In genomic region chr1:75724472-75725022, GRCh38 we compare ENCODE assay signal across 1 cellular context.
TF ChIP-seq lines count a peak whose summit lies in the region.

TSS of gene ACADM (plus strand) at chr1:75724709. CDS start at chr1:75724788, 79 bp downstream.

TF ChIP-seq in HEK293, 187 proteins besides CTCF, POLR2A, EP300 and RAD21 (continued from another document):
- TF ChIP-seq PBX3 (CRISPR knock-in tag; IDR thresholded peaks at IDR 0.05): no peak; the same call in 1 of the 2 replicates
- TF ChIP-seq ZNF155 (tag by site-specific recombination; IDR thresholded peaks at IDR 0.05): no peak
- no peak for TF ChIP-seq ZBTB7A (tag by site-specific recombination; IDR thresholded peaks at IDR 0.05; ENCODE audit: low read depth)
- peak; percentile 87 for TF ChIP-seq ZBTB20 (tag by site-specific recombination; IDR thresholded peaks at IDR 0.05)
- TF ChIP-seq ZNF692 (tag by site-specific recombination; IDR thresholded peaks at IDR 0.05): peak; percentile 78
- no peak for TF ChIP-seq ZNF654 (tag by site-specific recombination; IDR thresholded peaks at IDR 0.05; ENCODE audit: low read depth)
- TF ChIP-seq ZBTB6 (tag by site-specific recombination; IDR thresholded peaks at IDR 0.05): no peak
- TF ChIP-seq ZNF148 (tag by site-specific recombination; IDR thresholded peaks at IDR 0.05; ENCODE audit: borderline replicate concordance): no peak
- TF ChIP-seq EGR2 (tag by site-specific recombination; IDR thresholded peaks at IDR 0.05; ENCODE audit: low read depth): peak; percentile 94
- TF ChIP-seq ZSCAN23 (tag by site-specific recombination; IDR thresholded peaks at IDR 0.05): no peak
- no peak for TF ChIP-seq ZNF548 (tag by site-specific recombination; IDR thresholded peaks at IDR 0.05)
- no peak for TF ChIP-seq ZNF433 (tag by site-specific recombination; IDR thresholded peaks at IDR 0.05; ENCODE audit: low read depth)
- TF ChIP-seq ZNF19 (tag by site-specific recombination; IDR thresholded peaks at IDR 0.05; ENCODE audit: low read depth): no peak
- no peak for TF ChIP-seq ZNF549 (tag by site-specific recombination; IDR thresholded peaks at IDR 0.05)
- TF ChIP-seq ZNF266 (tag by site-specific recombination; IDR thresholded peaks at IDR 0.05; ENCODE audit: low read depth): no peak
- TF ChIP-seq ZNF785 (tag by site-specific recombination; IDR thresholded peaks at IDR 0.05): no peak
- TF ChIP-seq ZNF488 (tag by site-specific recombination; IDR thresholded peaks at IDR 0.05): no peak
- no peak for TF ChIP-seq SCRT2 (tag by site-specific recombination; IDR thresholded peaks at IDR 0.05)
- no peak for TF ChIP-seq AEBP2 (tag by site-specific recombination; IDR thresholded peaks at IDR 0.05; ENCODE audit: borderline replicate concordance)
- peak; percentile 45; the same call in 1 of the 2 replicates for TF ChIP-seq ZNF366 (tag by site-specific recombination; conservative IDR thresholded peaks at IDR 0.05)
- peak; percentile 56; the same call in 1 of the 2 replicates for TF ChIP-seq INSM2 (tag by site-specific recombination; IDR thresholded peaks at IDR 0.05)
- no peak for TF ChIP-seq ZNF221 (tag by site-specific recombination; IDR thresholded peaks at IDR 0.05; ENCODE audit: borderline replicate concordance)
- peak; percentile 95 for TF ChIP-seq ZBTB10 (tag by site-specific recombination; IDR thresholded peaks at IDR 0.05)
- peak; percentile 96 for TF ChIP-seq KLF16 (tag by site-specific recombination; IDR thresholded peaks at IDR 0.05)
- peak; percentile 98 for TF ChIP-seq BCL11B (tag by site-specific recombination; IDR thresholded peaks at IDR 0.05; ENCODE audit: low read depth)
- TF ChIP-seq ZSCAN5A (tag by site-specific recombination; IDR thresholded peaks at IDR 0.05): no peak
- no peak for TF ChIP-seq ZNF561 (tag by site-specific recombination; IDR thresholded peaks at IDR 0.05; ENCODE audit: borderline replicate concordance)
- no peak for TF ChIP-seq HOXA7 (CRISPR knock-in tag; IDR thresholded peaks at IDR 0.05; ENCODE audit: borderline replicate concordance)
- no peak for TF ChIP-seq ZNF677 (tag by site-specific recombination; IDR thresholded peaks at IDR 0.05)
- TF ChIP-seq ZNF211 (tag by site-specific recombination; IDR thresholded peaks at IDR 0.05; ENCODE audit: low read depth): no peak
- no peak; the same call in 1 of the 2 replicates for TF ChIP-seq WT1 (tag by site-specific recombination; IDR thresholded peaks at IDR 0.05)
- TF ChIP-seq ZNF658 (tag by site-specific recombination; IDR thresholded peaks at IDR 0.05): no peak
- TF ChIP-seq ZNF76 (tag by site-specific recombination; IDR thresholded peaks at IDR 0.05; ENCODE audit: borderline replicate concordance, low read depth): peak; percentile 62; the same call in 1 of the 2 replicates
- no peak for TF ChIP-seq ZNF274 (IDR thresholded peaks at IDR 0.05; ENCODE audit: low read length)
- TF ChIP-seq ZNF274 (tag by site-specific recombination; IDR thresholded peaks at IDR 0.05; ENCODE audit: borderline replicate concordance): no peak
- TF ChIP-seq ZNF768 (tag by site-specific recombination; IDR thresholded peaks at IDR 0.05): no peak
- no peak for TF ChIP-seq ZSCAN18 (tag by site-specific recombination; IDR thresholded peaks at IDR 0.05)
